15 cellular contexts compared by ENCODE assay signal in the genomic region with DNA sequence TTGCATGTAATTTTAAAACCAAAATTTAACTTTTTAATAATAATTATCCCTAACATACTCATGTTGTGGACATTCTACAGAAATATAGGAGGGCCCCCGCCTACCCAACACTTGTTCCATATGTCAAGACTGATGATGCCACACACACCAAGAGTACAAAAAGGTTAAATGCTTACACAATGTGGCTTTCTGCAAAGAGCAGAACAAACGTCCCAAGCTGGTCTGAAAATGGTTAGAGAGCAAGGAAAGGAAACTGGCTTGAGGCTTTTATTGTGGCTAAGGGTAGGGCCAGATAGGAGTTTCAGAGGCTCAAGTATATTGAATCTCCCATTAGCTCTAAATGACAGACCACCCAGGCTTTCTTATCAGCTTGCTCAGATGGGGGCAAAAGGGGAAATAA.
DNase-seq lines count a peak whose midpoint lies in the region; ATAC-seq and TF ChIP-seq lines count a peak whose summit lies in the region.
"Had no signal": no experiment of that assay in that cellular context is flagged by ENCODE, and none has a peak within 500 bp of the region (broad histone marks: within the 10 kb centered on the region; RNA-seq: fewer than 3 reads in every experiment).

No MANE protein-coding gene starts in this region.

- H3K9me2 ChIP-seq in Loucy (replicated peaks; ENCODE audit: low read depth, low read length): no peaks in the 10 kb centered on the region

- H3K27me3 ChIP-seq in Loucy (ENCODE audit: insufficient read depth, low read length, poor library complexity, severe bottlenecking): no peaks in the 10 kb centered on the region
- no peaks in the 10 kb centered on the region for H3K27me3 ChIP-seq in mesendoderm (ENCODE audit: insufficient read depth, low read length, poor library complexity)
- H3K27me3 ChIP-seq in upper lobe of left lung: no peaks in the 10 kb centered on the region
- H3K27me3 ChIP-seq: BLaER1 treated with 17β-estradiol and CSF1 and Interleukin-3, amounts not matched to agents 10 nM and 100 nM had no signal

- peak overlapping the region; percentile 22 for H3K4me3 ChIP-seq in Loucy (ENCODE audit: low read length, poor library complexity, severe bottlenecking)
- no peak overlapping the region for H3K4me3 ChIP-seq in mesendoderm (ENCODE audit: low read length)
- no peak overlapping the region for H3K4me3 ChIP-seq in upper lobe of left lung
- H3K4me3 ChIP-seq: BLaER1 treated with 17β-estradiol and CSF1 and Interleukin-3, amounts not matched to agents 10 nM and 100 nM; GM23338 had no signal

- H3K4ac ChIP-seq in mesendoderm (ENCODE audit: low read depth, low read length): no peak overlapping the region

- ATAC-seq in GM18907 (IDR thresholded peaks at IDR 0.05; ENCODE audit: unreplicated experiment): peak; percentile 44
- no peak for ATAC-seq in HG03139 (IDR thresholded peaks at IDR 0.05; ENCODE audit: unreplicated experiment)
- ATAC-seq in upper lobe of left lung (ENCODE audit: low FRiP score in 2 of 2): no peak
- ATAC-seq: CD8-positive, alpha-beta T cell; GM23338 had no signal

- H3K79me2 ChIP-seq in Loucy (ENCODE audit: insufficient read depth, low read length) (no peaks in the 10 kb centered on the region), mesendoderm (ENCODE audit: control insufficient read depth, insufficient read depth, low read length) (no peaks in the 10 kb centered on the region)

- H3K27ac ChIP-seq in mesendoderm (ENCODE audit: low read depth, low read length): no peak overlapping the region
- H3K27ac ChIP-seq in upper lobe of left lung: no peak overlapping the region
- H3K27ac ChIP-seq: BLaER1 treated with 17β-estradiol and CSF1 and Interleukin-3, amounts not matched to agents 10 nM and 100 nM had no signal

- H2BK15ac ChIP-seq in mesendoderm (replicated peaks; ENCODE audit: low read depth): no peak overlapping the region

- H3K18ac ChIP-seq in mesendoderm (ENCODE audit: low read length): no peak overlapping the region

- no peaks in the 10 kb centered on the region for H3K79me1 ChIP-seq in mesendoderm (ENCODE audit: low read length)

- no peaks in the 10 kb centered on the region for H3K36me3 ChIP-seq in Loucy (ENCODE audit: insufficient read depth, low read length)
- H3K36me3 ChIP-seq in mesendoderm (ENCODE audit: control insufficient read depth, insufficient read depth, low read length): no peaks in the 10 kb centered on the region
- no peaks in the 10 kb centered on the region for H3K36me3 ChIP-seq in upper lobe of left lung
- H3K36me3 ChIP-seq: BLaER1 treated with 17β-estradiol and CSF1 and Interleukin-3, amounts not matched to agents 10 nM and 100 nM had no signal

- TF ChIP-seq EP300 in upper lobe of left lung (IDR thresholded peaks at IDR 0.05): no peak

- H4K8ac ChIP-seq in mesendoderm (ENCODE audit: low read depth, low read length): no peak overlapping the region

- no peaks in the 10 kb centered on the region for H3K9me3 ChIP-seq in Loucy (ENCODE audit: insufficient read depth, low read depth, low read length)
- no peaks in the 10 kb centered on the region for H3K9me3 ChIP-seq in upper lobe of left lung

- H2BK120ac ChIP-seq in mesendoderm (ENCODE audit: low read depth, low read length): no peak overlapping the region

- no peak for TF ChIP-seq POLR2A in upper lobe of left lung (IDR thresholded peaks at IDR 0.05)

- no peak overlapping the region for H3K9ac ChIP-seq in Loucy (ENCODE audit: low read depth, low read length, poor library complexity, severe bottlenecking)
- no peak overlapping the region for H3K9ac ChIP-seq in mesendoderm (ENCODE audit: low read length)
- H3K9ac ChIP-seq: BLaER1 treated with 17β-estradiol and CSF1 and Interleukin-3, amounts not matched to agents 10 nM and 100 nM had no signal

- no peak overlapping the region for H2BK5ac ChIP-seq in mesendoderm (ENCODE audit: low read length)

- H4K20me1 ChIP-seq in Loucy (ENCODE audit: insufficient read depth, low read length, poor library complexity, severe bottlenecking): no peaks in the 10 kb centered on the region
- H4K20me1 ChIP-seq: BLaER1 treated with 17β-estradiol and CSF1 and Interleukin-3, amounts not matched to agents 10 nM and 100 nM had no signal

- no peak overlapping the region for H3K23ac ChIP-seq in mesendoderm (ENCODE audit: low read length)

- no peak overlapping the region for H3K56ac ChIP-seq in mesendoderm (ENCODE audit: low read length)

- H3K4me1 ChIP-seq in Loucy (ENCODE audit: insufficient read depth, low read length, poor library complexity, severe bottlenecking): peaks cover 69% of the 10 kb centered on the region
- H3K4me1 ChIP-seq in mesendoderm (ENCODE audit: control insufficient read depth, low read depth, low read length): peaks cover 2% of the 10 kb centered on the region
- H3K4me1 ChIP-seq in upper lobe of left lung: no peaks in the 10 kb centered on the region
- H3K4me1 ChIP-seq: BLaER1 treated with 17β-estradiol and CSF1 and Interleukin-3, amounts not matched to agents 10 nM and 100 nM had no signal

- TF ChIP-seq CTCF in Loucy (conservative IDR thresholded peaks at IDR 0.05; ENCODE audit: low read length): no peak
- no peak for TF ChIP-seq CTCF in upper lobe of left lung (IDR thresholded peaks at IDR 0.05)

- H3F3A ChIP-seq in Loucy (ENCODE audit: low read depth): peaks cover 9% of the 10 kb centered on the region; the same call in 1 of the 2 replicates

- H3K4me2 ChIP-seq in Loucy (ENCODE audit: low read depth, low read length, poor library complexity, severe bottlenecking) (peak overlapping the region; percentile 53), mesendoderm (ENCODE audit: low read length) (no peak overlapping the region)
- H3K4me2 ChIP-seq: BLaER1 treated with 17β-estradiol and CSF1 and Interleukin-3, amounts not matched to agents 10 nM and 100 nM; GM23338 had no signal

- no peak overlapping the region for H4K5ac ChIP-seq in mesendoderm (ENCODE audit: low read length)

- DNase-seq in OCI-M1 (lab: John Stamatoyannopoulos, UW) (peak; percentile 2), mesendoderm (peak; percentile 7), SKM-1 treated with dmso at 0.1 percent for 144 hours (lab: John Stamatoyannopoulos, UW; ENCODE audit: unreplicated experiment) (no peak), upper lobe of left lung (no peak)
- DNase-seq: Calu3; CD8-positive, alpha-beta T cell; DMS79 treated with DMSO at 0.1 percent for 48 hours; GF-D8; HCEC 1CT; IMR-90 had no signal

- no peak overlapping the region for H2AK5ac ChIP-seq in mesendoderm (ENCODE audit: low read length)

- WGBS in mesendoderm (ENCODE audit: extremely low coverage, insufficient coverage, low lambda C conversion rate): no CpG with 5 or more reads among the region's 2 CpGs
- WGBS in upper lobe of left lung, 2 donors: 52 to 63% methylated on average over 2 of the region's 2 CpGs

- no peak overlapping the region for H2AFZ ChIP-seq in Loucy (ENCODE audit: low read length)
- H2AFZ ChIP-seq: GM23338 had no signal

Comparison
In these comparisons a context has a peak if more than half of its experiments do, and no peak if none do; other contexts are left out.
1. DNase-seq: peak in OCI-M1 (single experiment) and mesendoderm (single experiment); none in SKM-1 treated with dmso at 0.1 percent for 144 hours (single experiment) and upper lobe of left lung (0 of 2).